20 cellular contexts compared by ENCODE assay signal in the genomic region with DNA sequence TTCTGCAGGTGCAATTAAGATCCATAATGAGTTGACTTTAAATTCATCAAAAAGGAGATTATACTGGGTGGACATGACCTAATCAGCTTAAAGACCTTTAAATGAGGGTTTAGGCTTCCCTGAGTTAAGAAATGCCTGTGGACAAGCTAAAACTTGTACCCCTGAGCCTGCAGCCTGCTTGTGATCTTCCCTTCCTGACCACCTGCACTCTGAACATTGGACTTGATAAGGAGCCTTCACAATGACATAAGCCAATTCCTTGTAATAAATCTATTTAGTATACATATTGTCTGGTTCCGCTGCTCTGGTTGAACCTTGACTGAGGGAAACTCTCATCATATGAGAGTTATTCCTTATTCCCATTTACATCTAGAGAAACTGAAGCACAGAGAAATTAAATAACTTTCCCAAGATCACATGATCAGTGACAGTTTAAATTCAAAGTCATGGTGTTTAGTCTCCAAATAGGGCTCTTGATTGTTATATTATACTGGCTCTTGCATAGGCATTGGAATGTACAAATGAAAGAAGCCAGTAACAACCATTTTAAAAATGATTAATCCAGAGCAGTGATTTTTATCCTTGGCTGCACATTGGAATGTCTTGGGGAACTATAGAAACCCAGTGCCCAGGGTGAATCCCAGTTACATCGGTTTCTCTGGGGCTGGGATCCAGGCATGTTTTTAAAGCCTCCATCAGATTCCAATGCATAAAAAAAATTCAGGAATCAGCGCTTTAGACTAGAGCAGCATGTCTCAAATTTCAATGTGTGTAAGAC.
DNase-seq lines count a peak whose midpoint lies in the region; ATAC-seq, FAIRE-seq and TF ChIP-seq lines count a peak whose summit lies in the region.
"Had no signal": no experiment of that assay in that cellular context is flagged by ENCODE, and none has a peak within 500 bp of the region (broad histone marks: within the 10 kb centered on the region; RNA-seq: fewer than 3 reads in every experiment).

No MANE protein-coding gene starts in this region.

- DNase-seq in RCC 7860 (ENCODE audit: low spot score) = peak; percentile 81
- DNase-seq in bronchial epithelial cell (ENCODE audit: low read depth) = peak; percentile 70
- DNase-seq in kidney epithelial cell (ENCODE audit: low read depth) = peak; percentile 38
- DNase-seq in renal cortical epithelial cell (ENCODE audit: low read depth) = peak; percentile 89
- DNase-seq in stimulated activated naive CD4-positive, alpha-beta T cell treated with Interleukin-2 at 50 U/mL for 16 hours (lab: John Stamatoyannopoulos, UW) = no peak
- DNase-seq: CD4-positive, CD25-positive, alpha-beta regulatory T cell; COR-L47; DMS 273 treated with DMSO at 0.1 percent for 48 hours; DMS79 treated with DMSO at 0.1 percent for 48 hours; NCI-H1694; NCI-H2081; NCI-H2171; NCI-H345; NCI-H774; Right ventricle myocardium superior had no signal

- peaks cover 5% of the 10 kb centered on the region for H3K27me3 Mint-ChIP-seq in activated T-helper 17 cell treated with anti-CD3 and anti-CD28 coated beads, Interleukin-2, amount 50 U/mL, for 72 hours

- ATAC-seq in GM18909 (IDR thresholded peaks at IDR 0.05; ENCODE audit: poor library complexity, unreplicated experiment) = no peak
- ATAC-seq in activated T-helper 17 cell treated with anti-CD3 and anti-CD28 coated beads, Interleukin-2, amount 50 U/mL, for 72 hours (replicated peaks) = no peak
- ATAC-seq: GM23338 had no signal

- FAIRE-seq in RCC 7860 (lab: Jason Lieb, UNC) = peak; percentile 98
- FAIRE-seq in bronchial epithelial cell (lab: Jason Lieb, UNC) = no peak
- FAIRE-seq: HTR-8/SVneo had no signal

- H3K36me3 ChIP-seq in bronchial epithelial cell (ENCODE audit: control insufficient read depth, insufficient read depth, low read length) = no peaks in the 10 kb centered on the region
- no peaks in the 10 kb centered on the region for H3K36me3 ChIP-seq in kidney epithelial cell (ENCODE audit: control insufficient read depth, insufficient read depth, low read length)
- H3K36me3 ChIP-seq: HAP-1 had no signal

- H3K9me3 Mint-ChIP-seq in activated T-helper 17 cell treated with anti-CD3 and anti-CD28 coated beads, Interleukin-2, amount 50 U/mL, for 72 hours = no peaks in the 10 kb centered on the region
- H3K9me3 Mint-ChIP-seq: GM23338 had no signal

- H3K27me3 ChIP-seq in bronchial epithelial cell (ENCODE audit: control insufficient read depth, insufficient read depth, low read length) = no peaks in the 10 kb centered on the region
- H3K27me3 ChIP-seq in kidney epithelial cell (ENCODE audit: control insufficient read depth, insufficient read depth, low read length) = no peaks in the 10 kb centered on the region

- no peaks in the 10 kb centered on the region for H3K4me1 Mint-ChIP-seq in activated T-helper 17 cell treated with anti-CD3 and anti-CD28 coated beads, Interleukin-2, amount 50 U/mL, for 72 hours
- H3K4me1 Mint-ChIP-seq: CD4-positive, CD25-positive, alpha-beta regulatory T cell; GM23338 had no signal

- TF ChIP-seq CTCF in bronchial epithelial cell (IDR thresholded peaks at IDR 0.05; ENCODE audit: insufficient read depth, low read length, severe bottlenecking) = no peak
- TF ChIP-seq CTCF in kidney epithelial cell (IDR thresholded peaks at IDR 0.05; ENCODE audit: insufficient read depth, low read length, poor library complexity, severe bottlenecking) = no peak

- H3K27ac Mint-ChIP-seq in activated T-helper 17 cell treated with anti-CD3 and anti-CD28 coated beads, Interleukin-2, amount 50 U/mL, for 72 hours = no peak overlapping the region
- H3K27ac Mint-ChIP-seq: CD4-positive, CD25-positive, alpha-beta regulatory T cell; GM23338 had no signal

- H3K4me3 ChIP-seq in bronchial epithelial cell (ENCODE audit: low read depth, low read length) (no peak overlapping the region), kidney epithelial cell (ENCODE audit: low read depth, low read length) (no peak overlapping the region)
- H3K4me3 ChIP-seq: GM23338, HAP-1 had no signal

- no peaks in the 10 kb centered on the region for H3K36me3 Mint-ChIP-seq in activated T-helper 17 cell treated with anti-CD3 and anti-CD28 coated beads, Interleukin-2, amount 50 U/mL, for 72 hours (ENCODE audit: low read depth)
- H3K36me3 Mint-ChIP-seq: CD4-positive, CD25-positive, alpha-beta regulatory T cell had no signal

- no peak overlapping the region for H3K4me3 Mint-ChIP-seq in activated T-helper 17 cell treated with anti-CD3 and anti-CD28 coated beads, Interleukin-2, amount 50 U/mL, for 72 hours
- H3K4me3 Mint-ChIP-seq: CD4-positive, CD25-positive, alpha-beta regulatory T cell; GM23338 had no signal
